ENCODE assay signal across 1 cellular context in the genomic region with DNA sequence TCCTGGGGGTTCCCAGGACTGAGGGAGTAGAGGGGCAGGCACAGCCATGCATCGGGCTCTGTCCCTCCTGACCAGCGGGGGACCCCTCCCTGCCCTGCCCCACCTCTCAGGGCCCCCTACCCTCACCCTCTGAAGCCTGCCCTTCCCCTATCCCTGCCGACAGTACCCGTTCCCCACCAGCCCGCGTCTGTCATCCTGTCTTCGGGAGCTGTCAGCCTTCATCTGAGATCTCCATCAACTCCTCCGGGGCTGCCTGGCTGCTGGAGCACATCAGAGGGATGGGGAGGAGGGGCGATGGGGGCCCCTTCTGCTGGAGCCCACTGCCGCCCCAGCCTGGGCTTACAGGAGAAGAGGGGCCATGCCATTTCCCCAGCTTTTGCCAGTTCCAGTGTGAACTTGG.
TF ChIP-seq lines count a peak whose summit lies in the region.

No MANE protein-coding gene starts in this region.

TF ChIP-seq in neural cell, 6 proteins besides CTCF, POLR2A, EP300 and RAD21:
- TF ChIP-seq, protein P1, sequence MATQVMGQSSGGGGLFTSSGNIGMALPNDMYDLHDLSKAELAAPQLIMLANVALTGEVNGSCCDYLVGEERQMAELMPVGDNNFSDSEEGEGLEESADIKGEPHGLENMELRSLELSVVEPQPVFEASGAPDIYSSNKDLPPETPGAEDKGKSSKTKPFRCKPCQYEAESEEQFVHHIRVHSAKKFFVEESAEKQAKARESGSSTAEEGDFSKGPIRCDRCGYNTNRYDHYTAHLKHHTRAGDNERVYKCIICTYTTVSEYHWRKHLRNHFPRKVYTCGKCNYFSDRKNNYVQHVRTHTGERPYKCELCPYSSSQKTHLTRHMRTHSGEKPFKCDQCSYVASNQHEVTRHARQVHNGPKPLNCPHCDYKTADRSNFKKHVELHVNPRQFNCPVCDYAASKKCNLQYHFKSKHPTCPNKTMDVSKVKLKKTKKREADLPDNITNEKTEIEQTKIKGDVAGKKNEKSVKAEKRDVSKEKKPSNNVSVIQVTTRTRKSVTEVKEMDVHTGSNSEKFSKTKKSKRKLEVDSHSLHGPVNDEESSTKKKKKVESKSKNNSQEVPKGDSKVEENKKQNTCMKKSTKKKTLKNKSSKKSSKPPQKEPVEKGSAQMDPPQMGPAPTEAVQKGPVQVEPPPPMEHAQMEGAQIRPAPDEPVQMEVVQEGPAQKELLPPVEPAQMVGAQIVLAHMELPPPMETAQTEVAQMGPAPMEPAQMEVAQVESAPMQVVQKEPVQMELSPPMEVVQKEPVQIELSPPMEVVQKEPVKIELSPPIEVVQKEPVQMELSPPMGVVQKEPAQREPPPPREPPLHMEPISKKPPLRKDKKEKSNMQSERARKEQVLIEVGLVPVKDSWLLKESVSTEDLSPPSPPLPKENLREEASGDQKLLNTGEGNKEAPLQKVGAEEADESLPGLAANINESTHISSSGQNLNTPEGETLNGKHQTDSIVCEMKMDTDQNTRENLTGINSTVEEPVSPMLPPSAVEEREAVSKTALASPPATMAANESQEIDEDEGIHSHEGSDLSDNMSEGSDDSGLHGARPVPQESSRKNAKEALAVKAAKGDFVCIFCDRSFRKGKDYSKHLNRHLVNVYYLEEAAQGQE (IDR thresholded peaks at IDR 0.05; ENCODE audit: borderline replicate concordance), result peak; percentile 20
- TF ChIP-seq POLR2AphosphoS5 (IDR thresholded peaks at IDR 0.05) (peak; percentile 60), SMC3 (conservative IDR thresholded peaks at IDR 0.05; ENCODE audit: poor library complexity) (no peak), MXI1 (conservative IDR thresholded peaks at IDR 0.05; ENCODE audit: poor library complexity, severe bottlenecking) (no peak)
